14 cellular contexts compared by ENCODE assay signal in the genomic region with DNA sequence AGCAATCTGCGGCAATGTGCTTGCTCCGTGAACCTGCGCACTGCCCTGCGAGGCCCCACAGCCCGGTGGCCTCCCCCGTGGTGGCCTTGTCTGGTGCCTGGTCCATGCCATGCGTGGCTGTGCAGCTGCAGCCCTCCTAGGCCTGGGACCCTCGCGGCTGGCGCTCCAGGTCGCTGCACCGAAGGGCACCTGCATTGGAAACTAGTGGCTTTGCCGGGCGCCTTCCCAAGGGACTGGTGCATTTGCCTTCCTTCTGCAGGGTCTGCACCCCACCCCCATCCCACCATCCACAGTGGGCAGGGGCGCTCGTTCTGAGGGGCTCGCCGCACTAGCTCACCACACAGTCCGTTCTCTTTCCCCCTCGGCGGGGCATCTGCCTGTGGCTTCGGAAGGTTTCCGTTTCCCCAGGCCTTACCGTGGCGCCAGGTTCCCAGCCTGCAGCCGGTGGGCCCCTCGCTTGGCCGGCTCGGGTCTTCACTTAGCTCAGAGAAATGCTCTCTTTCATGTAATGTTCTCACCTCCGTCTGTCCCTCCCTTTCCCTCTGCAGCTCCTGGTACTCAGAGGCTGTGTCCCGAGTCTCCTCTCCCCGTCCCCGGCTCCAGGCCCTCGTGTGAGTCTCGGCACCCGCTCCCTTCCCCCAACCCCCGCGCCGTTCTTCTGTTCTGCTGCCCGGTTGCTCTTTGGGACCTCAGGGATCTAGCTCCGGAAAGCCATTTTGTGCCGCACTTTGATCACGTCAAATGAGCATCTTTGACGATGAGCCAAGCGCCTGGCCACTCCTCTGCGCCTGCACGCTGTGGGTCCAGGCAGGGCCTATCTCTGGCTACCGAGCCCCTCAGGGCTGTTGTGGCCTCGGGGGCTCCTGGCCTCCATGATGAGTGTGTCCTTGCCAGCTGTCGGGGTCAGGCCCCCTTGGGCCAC.
"Had no signal": no experiment of that assay in that cellular context is flagged by ENCODE, and none has a peak within 500 bp of the region (broad histone marks: within the 10 kb centered on the region; RNA-seq: fewer than 3 reads in every experiment).

No MANE protein-coding gene starts in this region.

- H3K27me3 ChIP-seq: gastrocnemius medialis, transverse colon had no signal

- H3K4me3 ChIP-seq: gastrocnemius medialis, heart right ventricle, transverse colon had no signal

- H3K27ac Mint-ChIP-seq: activated CD4-positive, alpha-beta T cell treated with anti-CD3 and anti-CD28 coated beads, Interleukin-2, amount 10 ng/mL, durations not matched to agents 24 days and 14 days; activated naive CD4-positive, alpha-beta T cell treated with anti-CD3 and anti-CD28 coated beads, Interleukin-2, amount 10 ng/mL, durations not matched to agents 7 days and 5 days; activated T-helper 17 cell treated with anti-CD3 and anti-CD28 coated beads, Interleukin-2, amount 50 U/mL, for 72 hours; stimulated activated memory B cell treated with anti-CD40 and anti-IgM and Interleukin-4, amounts not matched to agents 10 μg/mL and 1 μg/mL and 100 μg/mL, for 72 hours had no signal

- ATAC-seq: activated T-helper 17 cell treated with anti-CD3 and anti-CD28 coated beads, Interleukin-2, amount 50 U/mL, for 72 hours; gastrocnemius medialis; heart right ventricle; left cardiac atrium; naive thymus-derived CD4-positive, alpha-beta T cell; stimulated activated memory B cell treated with anti-CD40 and anti-IgM and Interleukin-4, amounts not matched to agents 10 μg/mL and 1 μg/mL and 100 μg/mL, for 72 hours had no signal

- H3K4me3 Mint-ChIP-seq: activated CD4-positive, alpha-beta T cell treated with anti-CD3 and anti-CD28 coated beads, Interleukin-2, amount 10 ng/mL, durations not matched to agents 24 days and 14 days; activated naive CD4-positive, alpha-beta T cell treated with anti-CD3 and anti-CD28 coated beads, Interleukin-2, amount 10 ng/mL, durations not matched to agents 7 days and 5 days; activated T-helper 17 cell treated with anti-CD3 and anti-CD28 coated beads, Interleukin-2, amount 50 U/mL, for 72 hours; naive thymus-derived CD4-positive, alpha-beta T cell; stimulated activated memory B cell treated with anti-CD40 and anti-IgM and Interleukin-4, amounts not matched to agents 10 μg/mL and 1 μg/mL and 100 μg/mL, for 72 hours had no signal

- H3K27ac ChIP-seq: gastrocnemius medialis, heart right ventricle, transverse colon had no signal

- H3K4me1 ChIP-seq: gastrocnemius medialis, heart right ventricle, transverse colon had no signal

- H3K36me3 ChIP-seq: transverse colon had no signal

- DNase-seq: activated CD4-positive, alpha-beta T cell treated with anti-CD3 and anti-CD28 coated beads, Interleukin-2, amount 10 ng/mL, durations not matched to agents 24 days and 14 days; activated CD4-positive, CD25-positive, alpha-beta regulatory T cell; activated naive CD4-positive, alpha-beta T cell treated with anti-CD3 and anti-CD28 coated beads, Interleukin-2, amount 10 ng/mL, durations not matched to agents 7 days and 5 days; erythroblast; gastrocnemius medialis; heart right ventricle; left cardiac atrium; mammary epithelial cell; naive thymus-derived CD4-positive, alpha-beta T cell; stimulated activated CD4-positive, alpha-beta T cell treated with anti-CD3 and anti-CD28 coated beads, Interleukin-2, amount 100 ng/mL, for 24 hours; SW 1271; transverse colon had no signal

- H3K36me3 Mint-ChIP-seq: activated naive CD4-positive, alpha-beta T cell treated with anti-CD3 and anti-CD28 coated beads, Interleukin-2, amount 10 ng/mL, durations not matched to agents 7 days and 5 days had no signal

- H3K4me1 Mint-ChIP-seq: activated CD4-positive, alpha-beta T cell treated with anti-CD3 and anti-CD28 coated beads, Interleukin-2, amount 10 ng/mL, durations not matched to agents 24 days and 14 days; activated naive CD4-positive, alpha-beta T cell treated with anti-CD3 and anti-CD28 coated beads, Interleukin-2, amount 10 ng/mL, durations not matched to agents 7 days and 5 days; activated T-helper 17 cell treated with anti-CD3 and anti-CD28 coated beads, Interleukin-2, amount 50 U/mL, for 72 hours; naive thymus-derived CD4-positive, alpha-beta T cell; stimulated activated memory B cell treated with anti-CD40 and anti-IgM and Interleukin-4, amounts not matched to agents 10 μg/mL and 1 μg/mL and 100 μg/mL, for 72 hours had no signal
